In the genomic region with DNA sequence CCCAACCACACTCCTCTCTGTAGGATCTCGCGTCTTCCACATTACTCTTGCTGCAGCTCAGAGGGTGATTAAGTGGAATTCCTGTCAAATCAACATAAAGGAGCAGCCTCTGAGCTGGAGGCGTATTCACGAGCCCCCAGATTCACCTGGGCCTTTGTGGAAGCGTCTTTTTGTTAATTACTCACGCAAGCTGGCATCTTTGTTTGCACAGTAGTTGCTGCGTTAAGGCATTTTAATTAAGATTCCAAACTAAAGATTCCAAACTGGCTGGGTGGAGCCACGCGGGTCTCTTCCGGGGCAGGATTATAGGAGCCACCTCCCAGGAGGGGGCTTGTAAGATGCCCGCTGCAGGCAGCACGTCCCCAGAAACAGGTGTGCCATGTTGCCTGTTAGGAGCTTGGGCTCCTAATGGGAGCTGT, we compare ENCODE assay signal across 1 cellular context.
TF ChIP-seq lines count a peak whose summit lies in the region.

No MANE protein-coding gene starts in this region.

TF ChIP-seq in H1, 55 proteins besides CTCF, POLR2A, EP300 and RAD21:
- TF ChIP-seq CHD2 (IDR thresholded peaks at IDR 0.05; ENCODE audit: low read length): no peak
- TF ChIP-seq MAFK (IDR thresholded peaks at IDR 0.05; ENCODE audit: low read depth, low read length): no peak
- no peak for TF ChIP-seq JUND (IDR thresholded peaks at IDR 0.05; ENCODE audit: low read length)
- no peak for TF ChIP-seq GTF2F1 (IDR thresholded peaks at IDR 0.05; ENCODE audit: borderline replicate concordance, low read depth, low read length)
- TF ChIP-seq RXRA (IDR thresholded peaks at IDR 0.05; ENCODE audit: insufficient read depth, low read depth, low read length): no peak
- no peak for TF ChIP-seq RFX5 (IDR thresholded peaks at IDR 0.05; ENCODE audit: borderline replicate concordance, low read depth, low read length)
- TF ChIP-seq, protein P1, sequence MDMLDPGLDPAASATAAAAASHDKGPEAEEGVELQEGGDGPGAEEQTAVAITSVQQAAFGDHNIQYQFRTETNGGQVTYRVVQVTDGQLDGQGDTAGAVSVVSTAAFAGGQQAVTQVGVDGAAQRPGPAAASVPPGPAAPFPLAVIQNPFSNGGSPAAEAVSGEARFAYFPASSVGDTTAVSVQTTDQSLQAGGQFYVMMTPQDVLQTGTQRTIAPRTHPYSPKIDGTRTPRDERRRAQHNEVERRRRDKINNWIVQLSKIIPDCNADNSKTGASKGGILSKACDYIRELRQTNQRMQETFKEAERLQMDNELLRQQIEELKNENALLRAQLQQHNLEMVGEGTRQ (IDR thresholded peaks at IDR 0.05; ENCODE audit: low read length): no peak
- no peak for TF ChIP-seq HDAC2 (IDR thresholded peaks at IDR 0.05; ENCODE audit: borderline replicate concordance in 1 of 2, low read depth in 2 of 2, low read length in 2 of 2)
- TF ChIP-seq, protein P2, sequence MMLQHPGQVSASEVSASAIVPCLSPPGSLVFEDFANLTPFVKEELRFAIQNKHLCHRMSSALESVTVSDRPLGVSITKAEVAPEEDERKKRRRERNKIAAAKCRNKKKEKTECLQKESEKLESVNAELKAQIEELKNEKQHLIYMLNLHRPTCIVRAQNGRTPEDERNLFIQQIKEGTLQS (IDR thresholded peaks at IDR 0.05; ENCODE audit: insufficient read depth, low read depth, low read length): no peak
